Comparison of ENCODE assay signal across 13 cellular contexts in genomic region chr4:81905966-81906365, GRCh38.
DNase-seq lines count a peak whose midpoint lies in the region; ATAC-seq and TF ChIP-seq lines count a peak whose summit lies in the region.
"Had no signal": no experiment of that assay in that cellular context is flagged by ENCODE, and none has a peak within 500 bp of the region (broad histone marks: within the 10 kb centered on the region; RNA-seq: fewer than 3 reads in every experiment).

No MANE protein-coding gene starts in this region.

- no peak overlapping the region for H3K4me3 Mint-ChIP-seq in activated naive CD4-positive, alpha-beta T cell treated with anti-CD3 and anti-CD28 coated beads for 36 hours
- no peak overlapping the region for H3K4me3 Mint-ChIP-seq in activated naive CD4-positive, alpha-beta T cell treated with anti-CD3 and anti-CD28 coated beads, Interleukin-2, amount 10 ng/mL, durations not matched to agents 7 days and 5 days
- no peak overlapping the region for H3K4me3 Mint-ChIP-seq in stimulated activated naive B cell treated with anti-CD40 and anti-IgM and Interleukin-4, amounts not matched to agents 10 μg/mL and 1 μg/mL and 100 μg/mL, for 72 hours
- H3K4me3 Mint-ChIP-seq: neural crest cell had no signal

- ATAC-seq in HG02610 (IDR thresholded peaks at IDR 0.05; ENCODE audit: unreplicated experiment) (peak; percentile 98), HG03521 (IDR thresholded peaks at IDR 0.05; ENCODE audit: unreplicated experiment) (peak; percentile 83)
- ATAC-seq in stimulated activated naive B cell treated with anti-CD40 and anti-IgM and Interleukin-4, amounts not matched to agents 10 μg/mL and 1 μg/mL and 100 μg/mL, for 72 hours (replicated peaks) = peak; percentile 60 to 76
- ATAC-seq: gastrocnemius medialis had no signal

- H3K27ac Mint-ChIP-seq in activated naive CD4-positive, alpha-beta T cell treated with anti-CD3 and anti-CD28 coated beads for 36 hours = no peak overlapping the region
- no peak overlapping the region for H3K27ac Mint-ChIP-seq in activated naive CD4-positive, alpha-beta T cell treated with anti-CD3 and anti-CD28 coated beads, Interleukin-2, amount 10 ng/mL, durations not matched to agents 7 days and 5 days
- H3K27ac Mint-ChIP-seq in stimulated activated naive B cell treated with anti-CD40 and anti-IgM and Interleukin-4, amounts not matched to agents 10 μg/mL and 1 μg/mL and 100 μg/mL, for 72 hours = no peak overlapping the region

- DNase-seq in activated naive CD4-positive, alpha-beta T cell treated with anti-CD3 and anti-CD28 coated beads for 36 hours = peak; percentile 10
- no peak for DNase-seq in activated naive CD4-positive, alpha-beta T cell treated with anti-CD3 and anti-CD28 coated beads, Interleukin-2, amount 10 ng/mL, durations not matched to agents 7 days and 5 days
- DNase-seq in stimulated activated naive B cell treated with anti-CD40 and anti-IgM and Interleukin-4, amounts not matched to agents 10 μg/mL and 1 μg/mL and 100 μg/mL, for 72 hours = no peak
- DNase-seq in foreskin fibroblast = no peak
- DNase-seq in AG20443 (ENCODE audit: low spot score) = no peak
- DNase-seq in ecto neural progenitor cell (ENCODE audit: low spot score) = no peak
- DNase-seq: activated CD4-positive, alpha-beta T cell treated with anti-CD3 and anti-CD28 coated beads, Interleukin-2, amount 50 U/mL, for 4 hours; gastrocnemius medialis; PC-9 had no signal

- H3K36me3 Mint-ChIP-seq in activated naive CD4-positive, alpha-beta T cell treated with anti-CD3 and anti-CD28 coated beads for 36 hours (ENCODE audit: low read depth) = no peaks in the 10 kb centered on the region
- no peaks in the 10 kb centered on the region for H3K36me3 Mint-ChIP-seq in activated naive CD4-positive, alpha-beta T cell treated with anti-CD3 and anti-CD28 coated beads, Interleukin-2, amount 10 ng/mL, durations not matched to agents 7 days and 5 days
- H3K36me3 Mint-ChIP-seq in stimulated activated naive B cell treated with anti-CD40 and anti-IgM and Interleukin-4, amounts not matched to agents 10 μg/mL and 1 μg/mL and 100 μg/mL, for 72 hours = no peaks in the 10 kb centered on the region

- H3K4me1 Mint-ChIP-seq in activated naive CD4-positive, alpha-beta T cell treated with anti-CD3 and anti-CD28 coated beads for 36 hours (ENCODE audit: low read depth) = no peaks in the 10 kb centered on the region
- H3K4me1 Mint-ChIP-seq in activated naive CD4-positive, alpha-beta T cell treated with anti-CD3 and anti-CD28 coated beads, Interleukin-2, amount 10 ng/mL, durations not matched to agents 7 days and 5 days = no peaks in the 10 kb centered on the region
- no peaks in the 10 kb centered on the region for H3K4me1 Mint-ChIP-seq in stimulated activated naive B cell treated with anti-CD40 and anti-IgM and Interleukin-4, amounts not matched to agents 10 μg/mL and 1 μg/mL and 100 μg/mL, for 72 hours

- intact Hi-C loops in activated naive CD4-positive, alpha-beta T cell treated with anti-CD3 and anti-CD28 coated beads for 36 hours (cut with micrococcal nuclease) = no loop called here

- CTCF ChIA-PET in activated naive CD4-positive, alpha-beta T cell treated with anti-CD3 and anti-CD28 coated beads for 36 hours (lab: Charles Lee) = interaction anchor here (0.6 kb wide), 1 partner anchor 354 kb away, joined by 7 read pairs; no protein-coding TSS in a partner anchor
- CTCF ChIA-PET in activated naive CD4-positive, alpha-beta T cell treated with anti-CD3 and anti-CD28 coated beads, Interleukin-2, amount 10 ng/mL, durations not matched to agents 7 days and 5 days (lab: Charles Lee) = interaction anchor here (1.1 to 3.4 kb wide), 4 partner anchors 8 to 296 kb away, joined by 3 to 22 read pairs (median 6); no protein-coding TSS in a partner anchor

- H3K27me3 Mint-ChIP-seq in activated naive CD4-positive, alpha-beta T cell treated with anti-CD3 and anti-CD28 coated beads for 36 hours (ENCODE audit: low read depth) = peaks cover 2% of the 10 kb centered on the region
- H3K27me3 Mint-ChIP-seq in activated naive CD4-positive, alpha-beta T cell treated with anti-CD3 and anti-CD28 coated beads, Interleukin-2, amount 10 ng/mL, durations not matched to agents 7 days and 5 days = no peaks in the 10 kb centered on the region
- peaks cover 0 to 16% of the 10 kb centered on the region in 2 donors for H3K27me3 Mint-ChIP-seq in stimulated activated naive B cell treated with anti-CD40 and anti-IgM and Interleukin-4, amounts not matched to agents 10 μg/mL and 1 μg/mL and 100 μg/mL, for 72 hours

- H3K9me3 Mint-ChIP-seq in activated naive CD4-positive, alpha-beta T cell treated with anti-CD3 and anti-CD28 coated beads for 36 hours = no peaks in the 10 kb centered on the region
- no peaks in the 10 kb centered on the region for H3K9me3 Mint-ChIP-seq in activated naive CD4-positive, alpha-beta T cell treated with anti-CD3 and anti-CD28 coated beads, Interleukin-2, amount 10 ng/mL, durations not matched to agents 7 days and 5 days
- H3K9me3 Mint-ChIP-seq in stimulated activated naive B cell treated with anti-CD40 and anti-IgM and Interleukin-4, amounts not matched to agents 10 μg/mL and 1 μg/mL and 100 μg/mL, for 72 hours = no peaks in the 10 kb centered on the region
- H3K9me3 Mint-ChIP-seq: neural crest cell had no signal

- TF ChIP-seq CTCF in foreskin fibroblast (IDR thresholded peaks at IDR 0.05; ENCODE audit: low read depth, low read length) = no peak

- H3K4me3 ChIP-seq in foreskin fibroblast (ENCODE audit: low read depth in 1 of 2, low read length in 2 of 2) = no peak overlapping the region
- H3K4me3 ChIP-seq: cardiac muscle cell, gastrocnemius medialis, PC-9 had no signal
